ENCODE assay signal across 8 cellular contexts in genomic region chr17:75619506-75620431, GRCh38. TPM values are rescaled to one million over a fixed set of nuclear protein-coding genes. Genes with fewer than 3 reads are reported as not detected.
A peak's percentile ranks its signal among the peaks of the same experiment; 100 is the strongest.
DNase-seq lines count a peak whose midpoint lies in the region; ATAC-seq and TF ChIP-seq lines count a peak whose summit lies in the region.

No MANE protein-coding gene starts in this region.

- no TSS peak for BruUV-seq in PC-3 (replicated peaks; lab: Mats Ljungman, UMichigan)

- TF ChIP-seq CTCF in AG10803 (conservative IDR thresholded peaks at IDR 0.05; ENCODE audit: low read length) (peak; percentile 42), GM12865 (IDR thresholded peaks at IDR 0.05; ENCODE audit: insufficient read depth, low read depth, low read length, missing control alignments) (peak; percentile 60), PC-3 (conservative IDR thresholded peaks at IDR 0.05; ENCODE audit: low read depth, low read length) (peak; percentile 79), endothelial cell (IDR thresholded peaks at IDR 0.05; ENCODE audit: unreplicated experiment) (peak; percentile 68)

- no peaks in the 10 kb centered on the region for H3K4me1 Mint-ChIP-seq in endothelial cell (ENCODE audit: unreplicated experiment)

- no peaks in the 10 kb centered on the region for H3K4me1 ChIP-seq in PC-3 (ENCODE audit: insufficient read depth, low read length)

- H3K9me3 Mint-ChIP-seq in endothelial cell (ENCODE audit: unreplicated experiment), result no peaks in the 10 kb centered on the region

- H3K9ac ChIP-seq in PC-3 (ENCODE audit: low read length), result no peak overlapping the region

- H3K9me2 ChIP-seq in PC-3 (replicated peaks; ENCODE audit: low read length), result no peaks in the 10 kb centered on the region

- H3K4me3 ChIP-seq in AG10803 (ENCODE audit: low read length), result no peak overlapping the region
- no peak overlapping the region for H3K4me3 ChIP-seq in GM12865 (ENCODE audit: low read depth, low read length)
- no peak overlapping the region for H3K4me3 ChIP-seq in PC-3 (ENCODE audit: low read length)

- peaks cover 19% of the 10 kb centered on the region for H3K36me3 Mint-ChIP-seq in endothelial cell (ENCODE audit: low read depth, unreplicated experiment)

- no peaks in the 10 kb centered on the region for H3K79me2 ChIP-seq in PC-3 (ENCODE audit: low read length)

- intact Hi-C loops in PC-3 (cut with micrococcal nuclease), result no loop called here

- no peak overlapping the region for H3K27ac ChIP-seq in PC-3 (ENCODE audit: low read length)

- no peaks in the 10 kb centered on the region for H3F3A ChIP-seq in PC-3 (ENCODE audit: low read length, unreplicated experiment)

- H3K27ac Mint-ChIP-seq in endothelial cell (ENCODE audit: unreplicated experiment), result no peak overlapping the region

- H3K36me3 ChIP-seq in PC-3 (ENCODE audit: low read depth, low read length), result no peaks in the 10 kb centered on the region

- H3K27me3 ChIP-seq in PC-3 (ENCODE audit: low read length), result no peaks in the 10 kb centered on the region

- no peak overlapping the region for H2AFZ ChIP-seq in PC-3 (ENCODE audit: low read length)

- peaks cover 20% of the 10 kb centered on the region for H3K27me3 Mint-ChIP-seq in endothelial cell (ENCODE audit: unreplicated experiment)

- ATAC-seq in PC-3 (peak; percentile 53), GM18511 (IDR thresholded peaks at IDR 0.05; ENCODE audit: unreplicated experiment) (no peak), HG03439 (IDR thresholded peaks at IDR 0.05; ENCODE audit: unreplicated experiment) (no peak)

- H3K4me3 Mint-ChIP-seq in endothelial cell (ENCODE audit: unreplicated experiment), result no peak overlapping the region

- H4K20me1 ChIP-seq in PC-3 (ENCODE audit: low read length), result no peaks in the 10 kb centered on the region

- no peak overlapping the region for H3K4me2 ChIP-seq in PC-3 (ENCODE audit: low read length)

- no peaks in the 10 kb centered on the region for H3K9me3 ChIP-seq in PC-3 (ENCODE audit: low read length)

- peak; percentile 29 for DNase-seq in AG10803 (ENCODE audit: low read depth)
- peak; percentile 34 for DNase-seq in GM12865 (ENCODE audit: low read depth)
- peak; percentile 52 for DNase-seq in PC-3
- peak; percentile 77 for DNase-seq in endothelial cell (ENCODE audit: low spot score)
- peak; percentile 14 to 20 for DNase-seq in stimulated activated CD8-positive, alpha-beta memory T cell treated with anti-CD3 and anti-CD28 coated beads, Interleukin-2, amount 100 ng/mL, for 48 hours (ENCODE audit: low read depth in 2 of 2)
- DNase-seq in activated CD8-positive, alpha-beta memory T cell treated with anti-CD3 and anti-CD28 coated beads, Interleukin-2, amount 50 U/mL, for 4 hours, result no peak

- CTCF ChIA-PET in PC-3 (lab: Charles Lee), result interaction anchor here (3.2 kb wide), 1 partner anchor 13 kb away, joined by 8 read pairs; the partner anchor contains the start of gene SMIM5

- POLR2A ChIA-PET in PC-3 (lab: Charles Lee; ENCODE audit: unreplicated experiment), result no interaction called here

RNA-seq across cellular contexts. Expression of gene SMIM5, which starts 13.5 kb away (rescaled TPM):
- total RNA-seq in PC-3 (2014; rRNA removed) (2.3 and 4.3 TPM in 2 replicates), endothelial cell (ENCODE audit: unreplicated experiment) (1.1 TPM)

RNA-seq across cellular contexts. Expression of gene MYO15B, which starts 32.2 kb away (rescaled TPM):
- total RNA-seq in PC-3 (2014; rRNA removed), result 3.2 and 7.1 TPM in 2 replicates
- 224 TPM for total RNA-seq in endothelial cell (ENCODE audit: unreplicated experiment)

RNA-seq across cellular contexts. Expression of gene RECQL5, which starts 47.2 kb away (rescaled TPM):
- 54.2 and 97.7 TPM in 2 replicates for total RNA-seq in PC-3 (2014; rRNA removed)
- 40.2 TPM for total RNA-seq in endothelial cell (ENCODE audit: unreplicated experiment)

RNA-seq across cellular contexts. Expression of gene SAP30BP, which starts 47.4 kb away (rescaled TPM):
- total RNA-seq in PC-3 (2014; rRNA removed) (97.8 and 115 TPM in 2 replicates), endothelial cell (ENCODE audit: unreplicated experiment) (125 TPM)

Comparison
In these comparisons a context has a peak if more than half of its experiments do, and no peak if none do; other contexts are left out.
1. RNA of gene MYO15B, which starts 32.2 kb away (total RNA-seq): 224 TPM in endothelial cell (single experiment); 3.2 to 7.1 TPM in PC-3; every median in the first group is over 10 times any median in the second.
2. Peak in every context shown above with its lines, with median percentiles within 50 percentile points of each other: CTCF ChIP-seq.